In the genomic region with DNA sequence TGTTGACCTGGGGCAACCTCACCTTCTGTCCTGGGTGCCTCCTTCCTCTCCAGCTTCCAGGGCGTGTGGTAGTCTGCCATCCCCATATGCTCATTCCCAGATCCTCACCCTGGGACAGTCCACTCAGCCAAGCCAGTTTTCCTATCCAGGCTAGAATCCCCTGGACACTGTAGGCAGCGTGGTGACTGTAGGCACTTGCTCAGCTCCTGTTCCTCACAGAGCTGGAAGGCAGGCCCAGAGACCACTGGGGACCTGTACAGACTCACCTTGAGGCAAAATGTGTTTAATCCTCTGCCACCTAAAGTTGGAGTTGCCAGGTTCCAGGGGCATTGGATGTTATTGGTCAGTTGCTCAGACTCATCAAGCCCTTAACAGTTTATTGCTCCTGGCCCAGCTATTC, we compare ENCODE assay signal across 32 cellular contexts. TPM values are rescaled to one million over a fixed set of nuclear protein-coding genes. Genes with fewer than 3 reads are reported as not detected.
A peak's percentile ranks its signal among the peaks of the same experiment; 100 is the strongest.
DNase-seq lines count a peak whose midpoint lies in the region; ATAC-seq and TF ChIP-seq lines count a peak whose summit lies in the region.
"Had no signal": no experiment of that assay in that cellular context is flagged by ENCODE, and none has a peak within 500 bp of the region (broad histone marks: within the 10 kb centered on the region; RNA-seq: fewer than 3 reads in every experiment).

No MANE protein-coding gene starts in this region.

- no peak overlapping the region for H3K27ac Mint-ChIP-seq in activated naive CD4-positive, alpha-beta T cell treated with anti-CD3 and anti-CD28 coated beads, Interleukin-2, amount 50 U/mL, for 24 hours
- no peak overlapping the region for H3K27ac Mint-ChIP-seq in mesothelial cell of epicardium
- H3K27ac Mint-ChIP-seq: activated CD4-positive, alpha-beta T cell treated with anti-CD3 and anti-CD28 coated beads, Interleukin-2, amount 10 ng/mL, durations not matched to agents 24 days and 14 days; activated CD8-positive, alpha-beta memory T cell treated with anti-CD3 and anti-CD28 coated beads, Interleukin-2, amount 10 ng/mL, durations not matched to agents 7 days and 5 days; activated naive CD4-positive, alpha-beta T cell treated with anti-CD3 and anti-CD28 coated beads, Interleukin-2, amount 50 U/mL, for 72 hours; CD8-positive, alpha-beta T cell; dendritic cell treated with granulocyte-macrophage colony-stimulating factor and Interleukin-4, amounts not matched to agents 40 ng/mL and 50 ng/mL, for 4 days; naive thymus-derived CD8-positive, alpha-beta T cell; stimulated activated naive B cell treated with anti-CD40 and anti-IgM and Interleukin-4, amounts not matched to agents 10 μg/mL and 1 μg/mL and 100 μg/mL, for 72 hours had no signal

- H3K4me3 Mint-ChIP-seq in activated naive CD4-positive, alpha-beta T cell treated with anti-CD3 and anti-CD28 coated beads, Interleukin-2, amount 50 U/mL, for 24 hours: peak overlapping the region; percentile 20
- no peak overlapping the region for H3K4me3 Mint-ChIP-seq in mesothelial cell of epicardium
- H3K4me3 Mint-ChIP-seq: activated CD4-positive, alpha-beta T cell treated with anti-CD3 and anti-CD28 coated beads, Interleukin-2, amount 10 ng/mL, durations not matched to agents 24 days and 14 days; activated CD8-positive, alpha-beta memory T cell treated with anti-CD3 and anti-CD28 coated beads, Interleukin-2, amount 10 ng/mL, durations not matched to agents 7 days and 5 days; dendritic cell treated with granulocyte-macrophage colony-stimulating factor and Interleukin-4, amounts not matched to agents 40 ng/mL and 50 ng/mL, for 4 days; stimulated activated naive B cell treated with anti-CD40 and anti-IgM and Interleukin-4, amounts not matched to agents 10 μg/mL and 1 μg/mL and 100 μg/mL, for 72 hours had no signal

- no peak overlapping the region for H3K27ac ChIP-seq in adrenal gland
- H3K27ac ChIP-seq in upper lobe of right lung: no peak overlapping the region
- H3K27ac ChIP-seq: esophagus squamous epithelium, foreskin keratinocyte, heart right ventricle, ovary, SJCRH30, skin epidermis had no signal

- H3K36me3 ChIP-seq in adrenal gland (replicated peaks in 1 of 2) (no peaks in the 10 kb centered on the region), upper lobe of right lung (no peaks in the 10 kb centered on the region)
- H3K36me3 ChIP-seq: esophagus squamous epithelium, heart right ventricle, ovary, SJCRH30 had no signal

- H3K9me3 ChIP-seq in adrenal gland (replicated peaks in 1 of 3) (no peaks in the 10 kb centered on the region), upper lobe of right lung (no peaks in the 10 kb centered on the region)
- H3K9me3 ChIP-seq: esophagus squamous epithelium, heart right ventricle, ovary, SJCRH30 had no signal

- TF ChIP-seq POLR2A in adrenal gland (IDR thresholded peaks at IDR 0.05): no peak

- intact Hi-C loops in adrenal gland (cut with DNase I) (no loop called here), upper lobe of right lung (cut with DNase I) (no loop called here)

- WGBS in adrenal gland, 4 donors: 67 to 98% (median 90%) methylated on average over 1 to 2 of the region's 2 CpGs

- ATAC-seq in upper lobe of right lung: no peak
- no peak for ATAC-seq in HG02870 (IDR thresholded peaks at IDR 0.05; ENCODE audit: unreplicated experiment)
- ATAC-seq: activated CD8-positive, alpha-beta memory T cell treated with anti-CD3 and anti-CD28 coated beads, Interleukin-2, amount 10 ng/mL, durations not matched to agents 7 days and 5 days; activated naive CD4-positive, alpha-beta T cell treated with anti-CD3 and anti-CD28 coated beads, Interleukin-2, amount 50 U/mL, for 72 hours; CD8-positive, alpha-beta T cell; foreskin keratinocyte; heart right ventricle; K562; naive thymus-derived CD8-positive, alpha-beta T cell; stimulated activated naive B cell treated with anti-CD40 and anti-IgM and Interleukin-4, amounts not matched to agents 10 μg/mL and 1 μg/mL and 100 μg/mL, for 72 hours had no signal

- no peak for TF ChIP-seq CTCF in adrenal gland (IDR thresholded peaks at IDR 0.05)
- TF ChIP-seq CTCF in upper lobe of right lung (IDR thresholded peaks at IDR 0.05): no peak
- no peak for TF ChIP-seq CTCF in mesothelial cell of epicardium (IDR thresholded peaks at IDR 0.05; ENCODE audit: unreplicated experiment)

- H3K4me1 Mint-ChIP-seq in activated naive CD4-positive, alpha-beta T cell treated with anti-CD3 and anti-CD28 coated beads, Interleukin-2, amount 50 U/mL, for 24 hours: peaks cover 12% of the 10 kb centered on the region
- H3K4me1 Mint-ChIP-seq in mesothelial cell of epicardium: peaks cover 11% of the 10 kb centered on the region

- no peaks in the 10 kb centered on the region for H3K9me3 Mint-ChIP-seq in activated naive CD4-positive, alpha-beta T cell treated with anti-CD3 and anti-CD28 coated beads, Interleukin-2, amount 50 U/mL, for 24 hours
- no peaks in the 10 kb centered on the region for H3K9me3 Mint-ChIP-seq in mesothelial cell of epicardium
- H3K9me3 Mint-ChIP-seq: activated CD4-positive, alpha-beta T cell treated with anti-CD3 and anti-CD28 coated beads, Interleukin-2, amount 10 ng/mL, durations not matched to agents 24 days and 14 days; activated naive CD4-positive, alpha-beta T cell treated with anti-CD3 and anti-CD28 coated beads, Interleukin-2, amount 50 U/mL, for 72 hours; CD8-positive, alpha-beta T cell; dendritic cell treated with granulocyte-macrophage colony-stimulating factor and Interleukin-4, amounts not matched to agents 40 ng/mL and 50 ng/mL, for 4 days; stimulated activated naive B cell treated with anti-CD40 and anti-IgM and Interleukin-4, amounts not matched to agents 10 μg/mL and 1 μg/mL and 100 μg/mL, for 72 hours had no signal

- H3K4me3 ChIP-seq in adrenal gland: no peak overlapping the region
- no peak overlapping the region for H3K4me3 ChIP-seq in upper lobe of right lung
- H3K4me3 ChIP-seq: esophagus squamous epithelium, heart right ventricle, K562, ovary, SJCRH30, skin epidermis had no signal

- H3K27me3 ChIP-seq in adrenal gland (peaks cover 18% of the 10 kb centered on the region), upper lobe of right lung (peaks cover 61% of the 10 kb centered on the region)
- H3K27me3 ChIP-seq: ovary, SJCRH30 had no signal

- H3K36me3 Mint-ChIP-seq in activated naive CD4-positive, alpha-beta T cell treated with anti-CD3 and anti-CD28 coated beads, Interleukin-2, amount 50 U/mL, for 24 hours: no peaks in the 10 kb centered on the region
- H3K36me3 Mint-ChIP-seq in mesothelial cell of epicardium: no peaks in the 10 kb centered on the region
- H3K36me3 Mint-ChIP-seq: activated CD8-positive, alpha-beta memory T cell treated with anti-CD3 and anti-CD28 coated beads, Interleukin-2, amount 10 ng/mL, durations not matched to agents 7 days and 5 days; activated naive CD4-positive, alpha-beta T cell treated with anti-CD3 and anti-CD28 coated beads, Interleukin-2, amount 50 U/mL, for 72 hours; CD8-positive, alpha-beta T cell; stimulated activated naive B cell treated with anti-CD40 and anti-IgM and Interleukin-4, amounts not matched to agents 10 μg/mL and 1 μg/mL and 100 μg/mL, for 72 hours had no signal

- peaks cover 6 to 16% of the 10 kb centered on the region in 2 donors for H3K4me1 ChIP-seq in adrenal gland (replicated peaks in 1 of 2)
- H3K4me1 ChIP-seq in upper lobe of right lung: peaks cover 19% of the 10 kb centered on the region
- H3K4me1 ChIP-seq: foreskin keratinocyte, SJCRH30 had no signal

- no peak for DNase-seq in activated naive CD4-positive, alpha-beta T cell (lab: John Stamatoyannopoulos, UW)
- DNase-seq in adrenal gland (peak in 4 of 7 donors; percentile 2 to 42 (median 5)), mesenteric fat pad (ENCODE audit: low spot score) (peak; percentile 64), upper lobe of right lung (peak; percentile 35), globus pallidus (ENCODE audit: low spot score) (no peak), mesothelial cell of epicardium (ENCODE audit: low spot score in 2 of 2, unreplicated experiment in 2 of 2) (no peak)
- DNase-seq: activated CD4-positive, alpha-beta T cell treated with anti-CD3 and anti-CD28 coated beads, Interleukin-2, amount 10 ng/mL, durations not matched to agents 24 days and 14 days; activated CD8-positive, alpha-beta memory T cell treated with anti-CD3 and anti-CD28 coated beads, Interleukin-2, amount 10 ng/mL, durations not matched to agents 7 days and 5 days; AML-193; caudate nucleus; CD8-positive, alpha-beta T cell; DMS 273 treated with DMSO at 0.1 percent for 48 hours; esophagus squamous epithelium; foreskin keratinocyte; GOT3; heart right ventricle; NCI-H1048; NCI-H2171; SJCRH30; stimulated activated naive B cell treated with anti-CD40 and anti-IgM and Interleukin-4, amounts not matched to agents 10 μg/mL and 1 μg/mL and 100 μg/mL, for 72 hours; SW 1271; T-helper 9 cell had no signal

- H3K27me3 Mint-ChIP-seq in activated naive CD4-positive, alpha-beta T cell treated with anti-CD3 and anti-CD28 coated beads, Interleukin-2, amount 50 U/mL, for 24 hours: peaks cover 37% of the 10 kb centered on the region
- peaks cover 88% of the 10 kb centered on the region for H3K27me3 Mint-ChIP-seq in mesothelial cell of epicardium (ENCODE audit: low read depth)

RNA-seq across cellular contexts. Expression of a gene that starts 2.4 kb away (rescaled TPM):
- total RNA-seq in adrenal gland (1 to 10 TPM; 2.4 to 8.0 (median 4.0) TPM), mesenteric fat pad (2.1 TPM), upper lobe of right lung (3.0 TPM), mesothelial cell of epicardium (0.11 to 0.54 TPM (median 0.22 TPM) in 3 replicates)
- polyA plus RNA-seq in adrenal gland: 1 to 10 TPM; 2.2 to 5.6 (median 5.1) TPM
- total RNA-seq: A673; activated CD4-positive, alpha-beta T cell treated with anti-CD3 and anti-CD28 coated beads, Interleukin-2, amount 10 ng/mL, durations not matched to agents 24 days and 14 days; activated CD8-positive, alpha-beta memory T cell treated with anti-CD3 and anti-CD28 coated beads, Interleukin-2, amount 10 ng/mL, durations not matched to agents 7 days and 5 days; activated naive CD4-positive, alpha-beta T cell treated with anti-CD3 and anti-CD28 coated beads, Interleukin-2, amount 50 U/mL, for 72 hours; CD8-positive, alpha-beta T cell; foreskin keratinocyte; naive thymus-derived CD8-positive, alpha-beta T cell; RPMI7951; SJCRH30 had no signal
- polyA plus RNA-seq: foreskin keratinocyte; naive thymus-derived CD8-positive, alpha-beta T cell had no signal

Comparison
In these comparisons a context has a peak if more than half of its experiments do, and no peak if none do; other contexts are left out.
1. DNase-seq: peak in adrenal gland (4 of 7), mesenteric fat pad (single experiment) and upper lobe of right lung (single experiment); none in activated naive CD4-positive, alpha-beta T cell (0 of 4), globus pallidus (single experiment) and mesothelial cell of epicardium (0 of 2).